6 cellular contexts compared by ENCODE assay signal in genomic region chr5:141681295-141681694, GRCh38. TPM values are rescaled to one million over a fixed set of nuclear protein-coding genes. Genes with fewer than 3 reads are reported as not detected.
DNase-seq lines count a peak whose midpoint lies in the region; ATAC-seq, FAIRE-seq and TF ChIP-seq lines count a peak whose summit lies in the region.

No MANE protein-coding gene starts in this region.

- H3K14ac ChIP-seq in H1 (ENCODE audit: insufficient read length) = no peak overlapping the region

- H2BK5ac ChIP-seq in H1 (ENCODE audit: low read depth, low read length) = peak overlapping the region; percentile 98

- no peak for FAIRE-seq in H1 (lab: Jason Lieb, UNC)

- peak overlapping the region; percentile 28 for H3K4ac ChIP-seq in H1 (replicated peaks; ENCODE audit: insufficient read length, low read depth, low read length)

- POLR2A ChIA-PET in Panc1 (lab: Charles Lee) = no interaction called here
- POLR2A ChIA-PET in H1 (lab: Charles Lee; ENCODE audit: partially characterized antibody) = interaction anchor here (0.8 to 3.8 kb wide), 11 partner anchors 12 to 331 kb away, joined by 3 to 18 read pairs (median 4); partner anchors contain the start of genes FCHSD1, HDAC3, PCDH1 and RELL2

- intact Hi-C loops in Panc1 (cut with micrococcal nuclease; ENCODE audit: unreplicated experiment) = no loop called here

- H4K20me1 ChIP-seq in H1 (replicated peaks in 1 of 2; ENCODE audit: control insufficient read depth in 1 of 2, insufficient read depth in 2 of 2, low read length in 2 of 2) = no peaks in the 10 kb centered on the region

- peak overlapping the region; percentile 29 to 59 for H3K4me3 ChIP-seq in Panc1 (ENCODE audit: low read depth in 2 of 2, low read length in 2 of 2)
- H3K4me3 ChIP-seq in H1 (ENCODE audit: extremely low read depth in 1 of 4, insufficient read depth in 2 of 4, low read depth in 3 of 4, low read length in 4 of 4) = peak overlapping the region; percentile 36 to 73 (median 52); a peak in 7 of 8 replicates
- H3K4me3 ChIP-seq in retinal pigment epithelial cell (ENCODE audit: low read length) = peak overlapping the region; percentile 25

- CTCF ChIA-PET in Panc1 (lab: Charles Lee) = interaction anchor here (1.1 kb wide), 1 partner anchor 16 kb away, joined by 6 read pairs; no protein-coding TSS in a partner anchor
- CTCF ChIA-PET in H1 (lab: Charles Lee; ENCODE audit: partially characterized antibody) = interaction anchor here (0.5 to 7.3 kb wide), 10 partner anchors 11 to 279 kb away, joined by 3 to 59 read pairs (median 4); partner anchors contain the start of genes DELE1 and PCDH1

- H3K36me3 ChIP-seq in Panc1 (ENCODE audit: control insufficient read depth, insufficient read depth, low read length) (no peaks in the 10 kb centered on the region), H1 (ENCODE audit: control insufficient read depth in 2 of 4, insufficient read depth in 4 of 4, low read length in 3 of 4) (peaks cover 0 to 10% (median 2%) of the 10 kb centered on the region in 4 experiments; a peak in 5 of 8 replicates)

- H2AK5ac ChIP-seq in H1 (ENCODE audit: low read depth, low read length) = peak overlapping the region; percentile 88

- H3K23ac ChIP-seq in H1 (ENCODE audit: insufficient read length) = no peak overlapping the region

- no peak overlapping the region for H4K8ac ChIP-seq in H1 (ENCODE audit: extremely low read depth, insufficient read depth, low read length)

- TF ChIP-seq RAD21 in H1 (IDR thresholded peaks at IDR 0.05 in 1 of 2, conservative IDR thresholded peaks at IDR 0.05 in 1 of 2; ENCODE audit: low read depth in 2 of 2, low read length in 2 of 2) = no peak

- no peak for TF ChIP-seq CTCF in Panc1 (IDR thresholded peaks at IDR 0.05)
- TF ChIP-seq CTCF in H1 (IDR thresholded peaks at IDR 0.05; ENCODE audit: control extremely low read depth in 1 of 3, insufficient read depth in 1 of 3, low read depth in 1 of 3, low read length in 3 of 3) = no peak
- TF ChIP-seq CTCF in retinal pigment epithelial cell (conservative IDR thresholded peaks at IDR 0.05; ENCODE audit: low read depth, low read length) = no peak
- no peak for TF ChIP-seq CTCF in GM10266 (IDR thresholded peaks at IDR 0.05; ENCODE audit: control insufficient read depth, insufficient read depth, low read depth, missing control alignments)

- peak overlapping the region; percentile 92 for H4K91ac ChIP-seq in H1 (replicated peaks; ENCODE audit: insufficient read length, low read length)

- WGBS in H1 (ENCODE audit: extremely low coverage in 1 of 2, insufficient coverage in 1 of 2, insufficient read length in 1 of 2, insufficient replicate concordance in 2 of 2, low coverage in 1 of 2, low lambda C conversion rate in 2 of 2, missing lambda C conversion rate in 1 of 2), 2 experiments = 23% methylated on average over 2 of the region's 2 CpGs; no CpG with 5 or more reads in 1 of the 2 experiments

- H3K4me2 ChIP-seq in H1 (ENCODE audit: insufficient read depth in 1 of 2, low read depth in 2 of 2, low read length in 2 of 2) = peak overlapping the region; percentile 88 to 97

- peak; percentile 9; the same call in 1 of the 2 replicates for ATAC-seq in Panc1

- H2BK15ac ChIP-seq in H1 (ENCODE audit: low read length) = peak overlapping the region; percentile 97

- peak overlapping the region; percentile 98 for H3K18ac ChIP-seq in H1 (ENCODE audit: extremely low read depth, low read length)

- H3K27ac ChIP-seq in Panc1 (ENCODE audit: low read length) (peak overlapping the region; percentile 55; the same call in 1 of the 2 replicates), H1 (ENCODE audit: low read depth, low read length) (peak overlapping the region; percentile 37; the same call in 1 of the 2 replicates)

- no peak for TF ChIP-seq EP300 in H1 (IDR thresholded peaks at IDR 0.05; ENCODE audit: borderline replicate concordance in 1 of 2, low read depth in 2 of 2, low read length in 2 of 2)

- TF ChIP-seq POLR2A in H1 (IDR thresholded peaks at IDR 0.05; ENCODE audit: control extremely low read depth in 1 of 2, low read depth in 2 of 2, low read length in 2 of 2) = peak in 1 of 2 experiments; percentile 60; a peak in 1 of 3 replicates

- H4K5ac ChIP-seq in H1 (ENCODE audit: insufficient read length, low read depth, low read length) = peak overlapping the region; percentile 82

- H3K4me1 ChIP-seq in Panc1 (ENCODE audit: control insufficient read depth, insufficient read depth, low read length) (peaks cover 8% of the 10 kb centered on the region), H1 (replicated peaks in 1 of 4; ENCODE audit: control insufficient read depth in 3 of 4, insufficient read depth in 4 of 4, low read length in 3 of 4) (peaks cover 10 to 29% (median 20%) of the 10 kb centered on the region in 4 experiments)

- H2BK20ac ChIP-seq in H1 (ENCODE audit: low read length) = peak overlapping the region; percentile 90; the same call in 1 of the 2 replicates

- no peaks in the 10 kb centered on the region for H3K9me3 ChIP-seq in Panc1 (ENCODE audit: control insufficient read depth, insufficient read depth, low read depth, low read length)
- H3K9me3 ChIP-seq in H1 (ENCODE audit: insufficient read depth in 2 of 2, low read depth in 1 of 2, low read length in 1 of 2) = no peaks in the 10 kb centered on the region

- H3K79me2 ChIP-seq in H1 (ENCODE audit: control insufficient read depth in 1 of 2, insufficient read depth in 2 of 2, low read length in 2 of 2) = peaks cover 0 to 6% of the 10 kb centered on the region in 2 experiments; a peak in 1 of 4 replicates

- H2BK120ac ChIP-seq in H1 (replicated peaks; ENCODE audit: low read depth, low read length) = peak overlapping the region; percentile 6

- peak overlapping the region; percentile 89; the same call in 1 of the 2 replicates for H2BK12ac ChIP-seq in H1 (ENCODE audit: low read depth, low read length)

- in situ Hi-C loops in Panc1 (cut with HindIII; ENCODE audit: low pct_unique_long_range_greater_than_20kb, low sequenced_read_pairs) = no loop called here

- DNase-seq in Panc1 (ENCODE audit: low read depth, low spot score) (no peak), H1 (ENCODE audit: low read depth in 1 of 2, low spot score in 2 of 2) (no peak), retinal pigment epithelial cell (ENCODE audit: low read depth) (no peak), SK-N-DZ (ENCODE audit: low spot score) (no peak), NCI-H1930 (lab: John Stamatoyannopoulos, UW) (no peak), GM10266 (ENCODE audit: extremely low spot score) (no peak)

- H3K9ac ChIP-seq in H1 (replicated peaks in 1 of 4; ENCODE audit: extremely low read depth in 1 of 4, low read depth in 3 of 4, low read length in 3 of 4) = peak overlapping the region in 3 of 4 experiments; percentile 22 to 52 (median 31); a peak in 5 of 7 replicates

- no TSS peak for BruUV-seq in Panc1 (replicated peaks; lab: Mats Ljungman, UMichigan)

- no peaks in the 10 kb centered on the region; the same call in 1 of the 2 replicates for H3K79me1 ChIP-seq in H1 (ENCODE audit: low read depth, low read length)

- peaks cover 15% of the 10 kb centered on the region for H3K23me2 ChIP-seq in H1 (ENCODE audit: low read depth, low read length)

- no peak overlapping the region for H2AFZ ChIP-seq in H1 (ENCODE audit: low read length)

- H3K27me3 ChIP-seq in Panc1 (ENCODE audit: control insufficient read depth, insufficient read depth, low read length) (no peaks in the 10 kb centered on the region), H1 (replicated peaks in 1 of 4; ENCODE audit: control insufficient read depth in 3 of 4, extremely low read depth in 1 of 4, insufficient read depth in 3 of 4, low read length in 3 of 4) (no peaks in the 10 kb centered on the region)

- peak overlapping the region; percentile 3 for H3K56ac ChIP-seq in H1 (replicated peaks; ENCODE audit: insufficient read length, low read depth, low read length)

RNA-seq across cellular contexts. Expression of gene ARAP3, which starts 0.7 kb away (rescaled TPM):
- 2.5 TPM for total RNA-seq in Panc1 (2021; ENCODE audit: unreplicated experiment)
- polyA plus RNA-seq in Panc1 (2012; ENCODE audit: insufficient read length) = 3.3 TPM
- total RNA-seq in H1 (2021; fragmentation: NEBNext Ultra II Directional; extraction: Animal tissue kit (Norgen Biotek cat#: 25700)) = 45.7 and 48.6 TPM in 2 replicates
- polyA plus RNA-seq in H1 (2011; rRNA removed) = 14.4 and 19.7 TPM in 2 replicates
- 15.0 TPM for polyA plus RNA-seq in H1 (2011; cell fraction: cytosol; rRNA removed)
- 74.7 TPM for polyA plus RNA-seq in H1 (2011; cell fraction: nucleus; rRNA removed)
- polyA plus RNA-seq in H1 (2012, experiment 1 of 2) = 34.7 to 39.3 TPM (median 37.2 TPM) in 4 replicates
- polyA plus RNA-seq in H1 (2012, experiment 2 of 2) = 33.8 TPM
- 27.3 TPM for polyA plus RNA-seq in H1 (2013, experiment 1 of 2)
- 25.0 TPM for polyA plus RNA-seq in H1 (2013, experiment 2 of 2)
- 20.9 and 22.2 TPM in 2 replicates for polyA minus RNA-seq in H1 (2011; rRNA and poly(A)+ RNA removed)
- polyA minus RNA-seq in H1 (2011; cell fraction: cytosol; rRNA and poly(A)+ RNA removed) = 20.5 TPM
- 27.6 TPM for polyA minus RNA-seq in H1 (2011; cell fraction: nucleus; rRNA and poly(A)+ RNA removed)
- 0.20 and 0.63 TPM in 2 replicates for polyA plus RNA-seq in SK-N-DZ (2014; cell fraction: cytosol; rRNA removed)
- polyA plus RNA-seq in SK-N-DZ (2014; cell fraction: nucleus; rRNA removed) = 1.3 and 1.4 TPM in 2 replicates

RNA-seq across cellular contexts. Expression of gene FCHSD1, which starts 30.1 kb away (rescaled TPM):
- total RNA-seq in Panc1 (2021; ENCODE audit: unreplicated experiment) = 32.8 TPM
- polyA plus RNA-seq in Panc1 (2012; ENCODE audit: insufficient read length) = 30.6 TPM
- total RNA-seq in H1 (2021; fragmentation: NEBNext Ultra II Directional; extraction: Animal tissue kit (Norgen Biotek cat#: 25700)) = 30.1 and 32.2 TPM in 2 replicates
- 22.0 and 36.8 TPM in 2 replicates for polyA plus RNA-seq in H1 (2011; rRNA removed)
- 51.4 TPM for polyA plus RNA-seq in H1 (2011; cell fraction: cytosol; rRNA removed)
- 345 TPM for polyA plus RNA-seq in H1 (2011; cell fraction: nucleus; rRNA removed)
- polyA plus RNA-seq in H1 (2012, experiment 1 of 2) = 26.3 to 30.1 TPM (median 27.0 TPM) in 4 replicates
- 13.2 TPM for polyA plus RNA-seq in H1 (2012, experiment 2 of 2)
- polyA plus RNA-seq in H1 (2013, experiment 1 of 2) = 22.6 TPM
- 19.8 TPM for polyA plus RNA-seq in H1 (2013, experiment 2 of 2)
- 16.2 and 17.4 TPM in 2 replicates for polyA minus RNA-seq in H1 (2011; rRNA and poly(A)+ RNA removed)
- 15.9 TPM for polyA minus RNA-seq in H1 (2011; cell fraction: cytosol; rRNA and poly(A)+ RNA removed)
- 56.3 TPM for polyA minus RNA-seq in H1 (2011; cell fraction: nucleus; rRNA and poly(A)+ RNA removed)
- polyA plus RNA-seq in SK-N-DZ (2014; cell fraction: cytosol; rRNA removed) = 4.9 and 11.8 TPM in 2 replicates
- polyA plus RNA-seq in SK-N-DZ (2014; cell fraction: nucleus; rRNA removed) = 102 and 106 TPM in 2 replicates

RNA-seq across cellular contexts. Expression of gene RELL2, which starts 44.5 kb away (rescaled TPM):
- total RNA-seq in Panc1 (2021; ENCODE audit: unreplicated experiment) = 13.3 TPM
- polyA plus RNA-seq in Panc1 (2012; ENCODE audit: insufficient read length) = 18.5 TPM
- 18.6 and 19.2 TPM in 2 replicates for total RNA-seq in H1 (2021; fragmentation: NEBNext Ultra II Directional; extraction: Animal tissue kit (Norgen Biotek cat#: 25700))
- 23.7 and 33.1 TPM in 2 replicates for polyA plus RNA-seq in H1 (2011; rRNA removed)
- 31.2 TPM for polyA plus RNA-seq in H1 (2011; cell fraction: cytosol; rRNA removed)
- 117 TPM for polyA plus RNA-seq in H1 (2011; cell fraction: nucleus; rRNA removed)
- 12.5 to 21.6 TPM (median 17.8 TPM) in 4 replicates for polyA plus RNA-seq in H1 (2012, experiment 1 of 2)
- polyA plus RNA-seq in H1 (2012, experiment 2 of 2) = 17.0 TPM
- polyA plus RNA-seq in H1 (2013, experiment 1 of 2) = 19.0 TPM
- 17.6 TPM for polyA plus RNA-seq in H1 (2013, experiment 2 of 2)
- 11.9 and 13.3 TPM in 2 replicates for polyA minus RNA-seq in H1 (2011; rRNA and poly(A)+ RNA removed)
- polyA minus RNA-seq in H1 (2011; cell fraction: cytosol; rRNA and poly(A)+ RNA removed) = 7.9 TPM
- 18.7 TPM for polyA minus RNA-seq in H1 (2011; cell fraction: nucleus; rRNA and poly(A)+ RNA removed)
- 31.9 and 42.4 TPM in 2 replicates for polyA plus RNA-seq in SK-N-DZ (2014; cell fraction: cytosol; rRNA removed)
- 110 and 123 TPM in 2 replicates for polyA plus RNA-seq in SK-N-DZ (2014; cell fraction: nucleus; rRNA removed)

RNA-seq across cellular contexts. Expression of gene HDAC3, which starts 44.6 kb away (rescaled TPM):
- 75.5 TPM for total RNA-seq in Panc1 (2021; ENCODE audit: unreplicated experiment)
- polyA plus RNA-seq in Panc1 (2012; ENCODE audit: insufficient read length) = 69.6 TPM
- total RNA-seq in H1 (2021; fragmentation: NEBNext Ultra II Directional; extraction: Animal tissue kit (Norgen Biotek cat#: 25700)) = 98.5 and 99.0 TPM in 2 replicates
- 120 and 124 TPM in 2 replicates for polyA plus RNA-seq in H1 (2011; rRNA removed)
- 136 TPM for polyA plus RNA-seq in H1 (2011; cell fraction: cytosol; rRNA removed)
- 146 TPM for polyA plus RNA-seq in H1 (2011; cell fraction: nucleus; rRNA removed)
- polyA plus RNA-seq in H1 (2012, experiment 1 of 2) = 97.2 to 108 TPM (median 102 TPM) in 4 replicates
- polyA plus RNA-seq in H1 (2012, experiment 2 of 2) = 126 TPM
- 75.7 TPM for polyA plus RNA-seq in H1 (2013, experiment 1 of 2)
- 75.1 TPM for polyA plus RNA-seq in H1 (2013, experiment 2 of 2)
- 143 and 172 TPM in 2 replicates for polyA minus RNA-seq in H1 (2011; rRNA and poly(A)+ RNA removed)
- polyA minus RNA-seq in H1 (2011; cell fraction: cytosol; rRNA and poly(A)+ RNA removed) = 76.8 TPM
- 65.7 TPM for polyA minus RNA-seq in H1 (2011; cell fraction: nucleus; rRNA and poly(A)+ RNA removed)
- polyA plus RNA-seq in SK-N-DZ (2014; cell fraction: cytosol; rRNA removed) = 76.1 and 92.0 TPM in 2 replicates
- 181 and 195 TPM in 2 replicates for polyA plus RNA-seq in SK-N-DZ (2014; cell fraction: nucleus; rRNA removed)

Comparison
In these comparisons a context has a peak if more than half of its experiments do, and no peak if none do; other contexts are left out.
1. RNA of gene ARAP3, which starts 0.7 kb away (total RNA-seq): 45.7 to 48.6 TPM in H1; 2.5 TPM in Panc1 (single experiment); every median in the first group is over 10 times any median in the second.
2. Peak in every context shown above with its lines, with median percentiles within 50 percentile points of each other: H3K4me3 ChIP-seq.